In genomic region chr19:56141416-56141992, GRCh38 we compare ENCODE assay signal across 9 cellular contexts. TPM values are rescaled to one million over a fixed set of nuclear protein-coding genes. Genes with fewer than 3 reads are reported as not detected.
DNase-seq lines count a peak whose midpoint lies in the region; ATAC-seq lines count a peak whose summit lies in the region.
"Had no signal": no experiment of that assay in that cellular context is flagged by ENCODE, and none has a peak within 500 bp of the region (broad histone marks: within the 10 kb centered on the region; RNA-seq: fewer than 3 reads in every experiment).

No MANE protein-coding gene starts in this region.

- no peaks in the 10 kb centered on the region for H3K9me3 ChIP-seq in neuronal stem cell (replicated peaks in 1 of 2; ENCODE audit: control insufficient read depth in 2 of 2, insufficient read depth in 1 of 2, low read depth in 1 of 2, low read length in 2 of 2)

- H3K4me1 ChIP-seq in neuronal stem cell (ENCODE audit: control insufficient read depth in 2 of 2, insufficient read depth in 1 of 2, low read depth in 1 of 2, low read length in 2 of 2) = peaks cover 10 to 18% of the 10 kb centered on the region in 2 donors

- no peak overlapping the region for H3K4ac ChIP-seq in neuronal stem cell (ENCODE audit: low read length)

- H3K27ac Mint-ChIP-seq in T-helper 2 cell treated with Interferon-gamma antibody and Interleukin-4, amounts not matched to agents 5 μg/mL and 100 μg/mL, for 36 hours = peak overlapping the region; percentile 86

- no peak overlapping the region for H4K91ac ChIP-seq in neuronal stem cell (ENCODE audit: low read depth, low read length, poor library complexity)

- H4K8ac ChIP-seq in neuronal stem cell (ENCODE audit: low read depth, low read length) = no peak overlapping the region

- WGBS in neuronal stem cell (ENCODE audit: extremely low coverage in 2 of 2, insufficient read length in 2 of 2, insufficient replicate concordance in 1 of 2), 2 donors = no CpG with 5 or more reads among the region's 26 CpGs

- peak; percentile 13 for DNase-seq in NCI-H1105 (lab: John Stamatoyannopoulos, UW)
- no peak for DNase-seq in NCI-H1105 treated with DMSO at 0.1 percent for 48 hours (lab: John Stamatoyannopoulos, UW)
- no peak for DNase-seq in T-helper 2 cell treated with Interferon-gamma antibody and Interleukin-4, amounts not matched to agents 5 μg/mL and 100 μg/mL, for 36 hours (ENCODE audit: low spot score)
- peak; percentile 19 for DNase-seq in effector CD4-positive, alpha-beta T cell
- DNase-seq in neuronal stem cell (ENCODE audit: low spot score) = no peak
- no peak for DNase-seq in superior temporal gyrus (ENCODE audit: extremely low spot score)
- DNase-seq in NCI-H128 (lab: John Stamatoyannopoulos, UW; ENCODE audit: unreplicated experiment) = no peak

- peaks cover 25% of the 10 kb centered on the region for H3K4me1 Mint-ChIP-seq in T-helper 2 cell treated with Interferon-gamma antibody and Interleukin-4, amounts not matched to agents 5 μg/mL and 100 μg/mL, for 36 hours (ENCODE audit: low read depth)

- no peaks in the 10 kb centered on the region for H3K27me3 Mint-ChIP-seq in T-helper 2 cell treated with Interferon-gamma antibody and Interleukin-4, amounts not matched to agents 5 μg/mL and 100 μg/mL, for 36 hours (ENCODE audit: low read depth)

- no peak for ATAC-seq in HG03354 (IDR thresholded peaks at IDR 0.05; ENCODE audit: poor library complexity, severe bottlenecking, unreplicated experiment)

- H2BK12ac ChIP-seq in neuronal stem cell (ENCODE audit: low read length) = no peak overlapping the region

- H3K27ac ChIP-seq in neuronal stem cell (replicated peaks; ENCODE audit: low read length) = peak overlapping the region; percentile 26

- H2BK120ac ChIP-seq in neuronal stem cell (ENCODE audit: low read depth, low read length) = no peak overlapping the region

- peak overlapping the region; percentile 26 for H3K9ac ChIP-seq in neuronal stem cell (ENCODE audit: low read depth, low read length, poor library complexity)

- H3K14ac ChIP-seq in neuronal stem cell (ENCODE audit: low read length) = no peak overlapping the region

- H2BK15ac ChIP-seq in neuronal stem cell (ENCODE audit: low read length) = no peak overlapping the region

- H2BK5ac ChIP-seq in neuronal stem cell (ENCODE audit: low read length) = no peak overlapping the region

- H3K36me3 ChIP-seq in neuronal stem cell (replicated peaks in 1 of 2; ENCODE audit: control insufficient read depth in 2 of 2, insufficient read depth in 2 of 2, low read length in 2 of 2) = peaks cover 4 to 17% of the 10 kb centered on the region in 2 donors

- no peaks in the 10 kb centered on the region for H3K36me3 Mint-ChIP-seq in T-helper 2 cell treated with Interferon-gamma antibody and Interleukin-4, amounts not matched to agents 5 μg/mL and 100 μg/mL, for 36 hours (ENCODE audit: low read depth)

- peaks cover 2% of the 10 kb centered on the region for H3K79me1 ChIP-seq in neuronal stem cell (ENCODE audit: low read depth, low read length)

- H3K9me3 Mint-ChIP-seq in T-helper 2 cell treated with Interferon-gamma antibody and Interleukin-4, amounts not matched to agents 5 μg/mL and 100 μg/mL, for 36 hours = no peaks in the 10 kb centered on the region

- peak overlapping the region; percentile 50 to 85 for H3K4me3 ChIP-seq in neuronal stem cell (ENCODE audit: low read length in 2 of 2)

- H3K18ac ChIP-seq in neuronal stem cell (ENCODE audit: low read length) = peak overlapping the region; percentile 73

- peak overlapping the region; percentile 63 for H3K4me2 ChIP-seq in neuronal stem cell (ENCODE audit: insufficient read depth, low read length, poor library complexity, severe bottlenecking)

- H2AK5ac ChIP-seq in neuronal stem cell (ENCODE audit: low read depth, low read length) = no peak overlapping the region

- peak overlapping the region; percentile 66 for H2AFZ ChIP-seq in neuronal stem cell (ENCODE audit: low read length)

- no peaks in the 10 kb centered on the region for H3K27me3 ChIP-seq in neuronal stem cell (ENCODE audit: control insufficient read depth in 3 of 3, insufficient read depth in 3 of 3, low read depth in 1 of 3, low read length in 3 of 3)

- H3K4me3 Mint-ChIP-seq in T-helper 2 cell treated with Interferon-gamma antibody and Interleukin-4, amounts not matched to agents 5 μg/mL and 100 μg/mL, for 36 hours = peak overlapping the region; percentile 87

- H3K23ac ChIP-seq in neuronal stem cell (ENCODE audit: low read depth, low read length, poor library complexity) = no peak overlapping the region

RNA-seq across cellular contexts. Expression of gene ZNF444, which starts 0.4 kb away (rescaled TPM):
- 37.6 TPM for polyA plus RNA-seq in neuronal stem cell (2013, experiment 1 of 2)
- 37.2 TPM for polyA plus RNA-seq in neuronal stem cell (2013, experiment 2 of 2)

RNA-seq across cellular contexts. Expression of gene ZNF787, which starts 20.4 kb away (rescaled TPM):
- polyA plus RNA-seq in neuronal stem cell (2013, experiment 1 of 2) = 37.4 TPM
- 36.2 TPM for polyA plus RNA-seq in neuronal stem cell (2013, experiment 2 of 2)

RNA-seq across cellular contexts. Expression of gene GALP, which starts 34.3 kb away (rescaled TPM):
- polyA plus RNA-seq in neuronal stem cell (2013, experiment 1 of 2) = 6.7 TPM
- polyA plus RNA-seq in neuronal stem cell (2013, experiment 2 of 2) = 19.4 TPM
- polyA plus RNA-seq: adipose tissue had no signal

RNA-seq across cellular contexts. Expression of gene ZSCAN5B, which starts 56.1 kb away (rescaled TPM):
- 0.06 TPM for polyA plus RNA-seq in neuronal stem cell (2013, experiment 1 of 2)
- 0.08 TPM for polyA plus RNA-seq in neuronal stem cell (2013, experiment 2 of 2)

Comparison
In these comparisons a context has a peak if more than half of its experiments do, and no peak if none do; other contexts are left out.
1. DNase-seq: peak in NCI-H1105 (single experiment) and effector CD4-positive, alpha-beta T cell (single experiment); none in NCI-H1105 treated with DMSO at 0.1 percent for 48 hours (single experiment), T-helper 2 cell treated with Interferon-gamma antibody and Interleukin-4, amounts not matched to agents 5 μg/mL and 100 μg/mL, for 36 hours (single experiment), neuronal stem cell (single experiment), superior temporal gyrus (single experiment) and NCI-H128 (single experiment).